12 cellular contexts compared by ENCODE assay signal in the genomic region with DNA sequence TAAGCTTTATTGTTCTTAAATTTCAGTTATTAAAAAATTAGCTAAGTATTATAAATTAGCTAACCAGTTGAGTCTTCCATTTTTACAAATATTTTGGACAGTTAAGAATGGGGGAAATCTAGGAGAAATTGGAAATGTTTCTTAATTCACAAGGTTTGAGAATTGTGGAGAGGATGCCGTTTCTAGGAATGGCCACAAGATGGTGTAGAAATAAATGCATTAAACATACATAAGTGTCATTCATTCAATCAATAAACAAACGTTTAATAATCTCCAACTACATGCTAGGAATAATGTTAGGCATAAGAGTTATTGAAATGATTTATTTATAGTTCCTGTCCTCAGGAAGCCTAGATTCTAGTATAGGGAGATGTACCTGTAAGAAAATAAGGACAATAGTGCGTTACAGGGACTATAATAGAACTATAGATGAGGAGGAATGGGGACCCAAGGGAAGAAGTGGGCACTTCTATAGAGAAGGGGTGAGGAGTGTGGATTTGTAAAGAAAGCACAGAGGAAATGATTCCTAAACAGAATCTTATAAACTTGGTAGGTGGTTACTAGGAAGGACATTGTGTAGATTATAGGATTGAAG.
DNase-seq lines count a peak whose midpoint lies in the region; ATAC-seq, FAIRE-seq and TF ChIP-seq lines count a peak whose summit lies in the region.
"Had no signal": no experiment of that assay in that cellular context is flagged by ENCODE, and none has a peak within 500 bp of the region (broad histone marks: within the 10 kb centered on the region; RNA-seq: fewer than 3 reads in every experiment).

No MANE protein-coding gene starts in this region.

- FAIRE-seq in TTC549 (lab: Jason Lieb, UNC): peak; percentile 73
- FAIRE-seq: islet of Langerhans had no signal

- TF ChIP-seq CTCF in heart right ventricle (IDR thresholded peaks at IDR 0.05): peak in 7 of 9 donors; percentile 22 to 52 (median 35)
- TF ChIP-seq CTCF in upper lobe of right lung (IDR thresholded peaks at IDR 0.05): peak; percentile 20

- H3K9me3 ChIP-seq in heart right ventricle: no peaks in the 10 kb centered on the region
- no peaks in the 10 kb centered on the region for H3K9me3 ChIP-seq in upper lobe of right lung
- H3K9me3 ChIP-seq: BLaER1, spleen had no signal

- WGBS in heart right ventricle, 2 donors: 49 to 55% methylated on average over 3 of the region's 3 CpGs

- no peak for ATAC-seq in heart right ventricle
- no peak for ATAC-seq in Right ventricle myocardium inferior
- ATAC-seq in upper lobe of right lung: no peak
- ATAC-seq in HG03135 (IDR thresholded peaks at IDR 0.05; ENCODE audit: unreplicated experiment): no peak
- no peak for ATAC-seq in GM21381 (IDR thresholded peaks at IDR 0.05; ENCODE audit: unreplicated experiment)
- ATAC-seq in GM21360 (IDR thresholded peaks at IDR 0.05; ENCODE audit: unreplicated experiment): no peak

- intact Hi-C loops in heart right ventricle (cut with DNase I) (loop anchor here in 3 of 10 donors (2.0 to 10.0 kb wide), 2 partner anchors 81 to 83 kb away; no protein-coding TSS in a partner anchor), Right ventricle myocardium inferior (cut with DNase I) (loop anchor here (10.0 kb wide), 1 partner anchor 81 kb away; no protein-coding TSS in a partner anchor), upper lobe of right lung (cut with DNase I) (no loop called here)

- H3K4me3 ChIP-seq in heart right ventricle: no peak overlapping the region
- H3K4me3 ChIP-seq in upper lobe of right lung: no peak overlapping the region
- H3K4me3 ChIP-seq: BLaER1, spleen had no signal

- H3K27me3 ChIP-seq in heart right ventricle (no peaks in the 10 kb centered on the region), upper lobe of right lung (no peaks in the 10 kb centered on the region)
- H3K27me3 ChIP-seq: BLaER1 had no signal

- H3K27ac ChIP-seq in heart right ventricle (no peak overlapping the region), upper lobe of right lung (no peak overlapping the region)
- H3K27ac ChIP-seq: BLaER1, spleen had no signal

- H3K36me3 ChIP-seq in heart right ventricle: no peaks in the 10 kb centered on the region
- no peaks in the 10 kb centered on the region for H3K36me3 ChIP-seq in upper lobe of right lung
- H3K36me3 ChIP-seq: BLaER1, spleen had no signal

- no peak for DNase-seq in heart right ventricle
- no peak for DNase-seq in Right ventricle myocardium inferior (ENCODE audit: missing footprints)
- peak; percentile 46 for DNase-seq in globus pallidus (ENCODE audit: low spot score)
- DNase-seq in upper lobe of right lung: no peak
- DNase-seq: activated B cell treated with CpG ODN at 0.5 μM for 24 hours, spleen had no signal

- peaks cover 0 to 30% (median 9%) of the 10 kb centered on the region in 9 donors for H3K4me1 ChIP-seq in heart right ventricle
- no peaks in the 10 kb centered on the region for H3K4me1 ChIP-seq in upper lobe of right lung
- H3K4me1 ChIP-seq: BLaER1, spleen had no signal
